In genomic region chr10:118725784-118726507, GRCh38 we compare ENCODE assay signal across 15 cellular contexts. TPM values are rescaled to one million over a fixed set of nuclear protein-coding genes. Genes with fewer than 3 reads are reported as not detected.
DNase-seq lines count a peak whose midpoint lies in the region; ATAC-seq, FAIRE-seq and TF ChIP-seq lines count a peak whose summit lies in the region.
"Had no signal": no experiment of that assay in that cellular context is flagged by ENCODE, and none has a peak within 500 bp of the region (broad histone marks: within the 10 kb centered on the region; RNA-seq: fewer than 3 reads in every experiment).

No MANE protein-coding gene starts in this region.

- no peak overlapping the region for H3K4me3 ChIP-seq in mucosa of descending colon
- H3K4me3 ChIP-seq: GM12878, lung, upper lobe of right lung had no signal

- H3K27ac Mint-ChIP-seq in HFFc6: peak overlapping the region; percentile 71
- H3K27ac Mint-ChIP-seq: activated CD4-positive, alpha-beta T cell treated with anti-CD3 and anti-CD28 coated beads, Interleukin-2, amount 10 ng/mL, durations not matched to agents 24 days and 14 days; activated naive CD4-positive, alpha-beta T cell treated with anti-CD3 and anti-CD28 coated beads, Interleukin-2, amount 50 U/mL, for 24 hours had no signal

- ATAC-seq in mucosa of descending colon (peak; percentile 38), GM18858 (IDR thresholded peaks at IDR 0.05; ENCODE audit: unreplicated experiment) (no peak)
- ATAC-seq: GM12878, upper lobe of right lung had no signal

- H3K36me3 Mint-ChIP-seq in HFFc6 (ENCODE audit: low read depth): no peaks in the 10 kb centered on the region

- H3K4me1 Mint-ChIP-seq in HFFc6 (ENCODE audit: low read depth): peaks cover 62% of the 10 kb centered on the region

- H3K9me3 ChIP-seq in mucosa of descending colon: no peaks in the 10 kb centered on the region
- H3K9me3 ChIP-seq: upper lobe of right lung had no signal

- H3K4me1 ChIP-seq in mucosa of descending colon (ENCODE audit: low read depth): peaks cover 14% of the 10 kb centered on the region

- DNase-seq in AG08396 (ENCODE audit: low spot score) (peak; percentile 10), HFFc6 (peak; percentile 62), mucosa of descending colon (no peak), hypothalamus (lab: John Stamatoyannopoulos, UW) (no peak), NCI-H1694 (lab: John Stamatoyannopoulos, UW) (no peak), SHP77 treated with DMSO at 0.1 percent for 48 hours (lab: John Stamatoyannopoulos, UW) (no peak)
- DNase-seq: activated CD4-positive, alpha-beta T cell treated with anti-CD3 and anti-CD28 coated beads, Interleukin-2, amount 10 ng/mL, durations not matched to agents 24 days and 14 days; NCI-H2081 treated with DMSO at 0.1 percent for 48 hours; retina; upper lobe of right lung had no signal

- H3K4me3 Mint-ChIP-seq in HFFc6: peak overlapping the region; percentile 16
- H3K4me3 Mint-ChIP-seq: activated CD4-positive, alpha-beta T cell treated with anti-CD3 and anti-CD28 coated beads, Interleukin-2, amount 10 ng/mL, durations not matched to agents 24 days and 14 days; activated naive CD4-positive, alpha-beta T cell treated with anti-CD3 and anti-CD28 coated beads, Interleukin-2, amount 50 U/mL, for 24 hours had no signal

- H3K36me3 ChIP-seq in mucosa of descending colon (ENCODE audit: low read depth): no peaks in the 10 kb centered on the region

- 0 out of 2 replicates have a peak, but pooled peaks cover 2% of the 10 kb centered on the region for H3K27me3 Mint-ChIP-seq in HFFc6 (ENCODE audit: insufficient read depth)
- H3K27me3 Mint-ChIP-seq: activated CD4-positive, alpha-beta T cell treated with anti-CD3 and anti-CD28 coated beads, Interleukin-2, amount 10 ng/mL, durations not matched to agents 24 days and 14 days; activated naive CD4-positive, alpha-beta T cell treated with anti-CD3 and anti-CD28 coated beads, Interleukin-2, amount 50 U/mL, for 24 hours had no signal

- H3K9me3 Mint-ChIP-seq in HFFc6: no peaks in the 10 kb centered on the region
- H3K9me3 Mint-ChIP-seq: activated CD4-positive, alpha-beta T cell treated with anti-CD3 and anti-CD28 coated beads, Interleukin-2, amount 10 ng/mL, durations not matched to agents 24 days and 14 days; activated naive CD4-positive, alpha-beta T cell treated with anti-CD3 and anti-CD28 coated beads, Interleukin-2, amount 50 U/mL, for 24 hours had no signal

- peak; percentile 99 for FAIRE-seq in endometrium (lab: Jason Lieb, UNC)
- FAIRE-seq: GM12878 had no signal

- intact Hi-C loops in mucosa of descending colon (cut with DNase I, micrococcal nuclease): no loop called here

- TF ChIP-seq CTCF in HFFc6 (IDR thresholded peaks at IDR 0.05) (no peak), mucosa of descending colon (IDR thresholded peaks at IDR 0.05) (no peak)

RNA-seq across cellular contexts. Expression of gene CACUL1, which starts 28.8 kb away (rescaled TPM):
- 10 to 100 TPM; 31.5 to 34.0 (median 32.7) TPM for total RNA-seq in HFFc6 (2021; fragmentation: NEBNext Ultra II Directional; extraction: Animal tissue kit (Norgen Biotek cat#: 25700))
- 10 to 100 TPM; 39.2 to 54.0 (median 40.0) TPM for total RNA-seq in mucosa of descending colon

Comparison
In these comparisons a context has a peak if more than half of its experiments do, and no peak if none do; other contexts are left out.
1. DNase-seq: peak in AG08396 (single experiment) and HFFc6 (single experiment); none in mucosa of descending colon (0 of 3), hypothalamus (0 of 51), NCI-H1694 (single experiment) and SHP77 treated with DMSO at 0.1 percent for 48 hours (single experiment).